Comparison of ENCODE assay signal across 8 cellular contexts in the genomic region with DNA sequence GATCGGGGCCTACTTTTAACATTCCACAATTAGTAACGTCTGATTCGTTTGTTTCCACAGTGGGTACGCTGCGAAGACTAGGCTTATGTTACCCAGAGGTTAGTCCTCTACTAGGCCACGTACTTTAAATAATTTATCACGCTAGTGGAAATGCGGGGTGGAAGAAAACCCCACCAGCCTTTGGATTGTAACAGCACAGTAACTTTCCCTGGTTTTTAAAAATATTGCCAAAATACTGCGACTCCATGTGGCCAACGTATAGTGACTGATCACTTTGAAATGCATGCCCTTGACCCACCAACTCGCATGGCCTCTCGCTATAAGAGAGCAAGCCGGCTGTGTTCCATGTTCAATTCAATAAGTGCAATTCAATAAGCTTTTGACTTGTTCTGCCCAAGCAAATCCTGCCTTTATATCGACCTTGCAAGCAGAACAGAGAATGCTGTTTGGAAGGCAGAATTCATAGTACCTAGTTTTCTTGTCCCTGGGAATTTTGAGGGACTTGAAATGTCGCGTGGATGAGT. TPM values are rescaled to one million over a fixed set of nuclear protein-coding genes. Genes with fewer than 3 reads are reported as not detected.
DNase-seq lines count a peak whose midpoint lies in the region; ATAC-seq and TF ChIP-seq lines count a peak whose summit lies in the region.

No MANE protein-coding gene starts in this region.

- no peaks in the 10 kb centered on the region for H3K27me3 ChIP-seq in ovary

- no peaks in the 10 kb centered on the region for H3K36me3 ChIP-seq in ovary

- peaks cover 10% of the 10 kb centered on the region for H3K4me1 ChIP-seq in ovary (ENCODE audit: insufficient read depth)

- H3K27ac ChIP-seq in epithelial cell of prostate (peak overlapping the region; percentile 99), ovary (peak overlapping the region; percentile 93 to 94)

- ATAC-seq in HG03565 (IDR thresholded peaks at IDR 0.05; ENCODE audit: unreplicated experiment) (no peak), left lobe of liver (no peak)

- intact Hi-C loops in ovary (cut with DNase I), result no loop called here

- DNase-seq in DMS 273 (lab: John Stamatoyannopoulos, UW; ENCODE audit: unreplicated experiment) (peak; percentile 47), DMS 273 treated with DMSO at 0.1 percent for 48 hours (lab: John Stamatoyannopoulos, UW) (no peak), RPMI7951 (ENCODE audit: low read depth) (peak; percentile 12), epithelial cell of prostate (ENCODE audit: low read depth, low spot score) (no peak), ovary (no peak), left lobe of liver (ENCODE audit: low spot score) (no peak), kidney tubule cell (ENCODE audit: low spot score) (no peak)

- no peak for TF ChIP-seq EP300 in ovary (IDR thresholded peaks at IDR 0.05)

- no peaks in the 10 kb centered on the region for H3K9me3 ChIP-seq in ovary

- no peak for TF ChIP-seq CTCF in ovary (IDR thresholded peaks at IDR 0.05)

- WGBS in ovary, 3 donors, result 21 to 27% (median 23%) methylated on average over 16 of the region's 16 CpGs

- TF ChIP-seq POLR2A in ovary (IDR thresholded peaks at IDR 0.05), result no peak

- peak overlapping the region; percentile 89 for H3K4me3 ChIP-seq in ovary

RNA-seq across cellular contexts. Expression of gene GTF2A1, which starts 0.9 kb away (rescaled TPM):
- total RNA-seq in RPMI7951 (2014; rRNA removed; shearing (Covaris generic)), result 19.7 and 22.3 TPM in 2 replicates
- total RNA-seq in ovary (10 to 100 TPM; 13.1 to 38.4 (median 27.9) TPM), left lobe of liver (11.1 TPM)
- polyA plus RNA-seq in ovary, result 10 to 100 TPM; 10.1 to 21.5 TPM

Comparison
In these comparisons a context has a peak if more than half of its experiments do, and no peak if none do; other contexts are left out.
1. DNase-seq: peak in DMS 273 (single experiment) and RPMI7951 (single experiment); none in DMS 273 treated with DMSO at 0.1 percent for 48 hours (single experiment), epithelial cell of prostate (single experiment), ovary (0 of 5), left lobe of liver (single experiment) and kidney tubule cell (single experiment).